8 cellular contexts compared by ENCODE assay signal in the genomic region with DNA sequence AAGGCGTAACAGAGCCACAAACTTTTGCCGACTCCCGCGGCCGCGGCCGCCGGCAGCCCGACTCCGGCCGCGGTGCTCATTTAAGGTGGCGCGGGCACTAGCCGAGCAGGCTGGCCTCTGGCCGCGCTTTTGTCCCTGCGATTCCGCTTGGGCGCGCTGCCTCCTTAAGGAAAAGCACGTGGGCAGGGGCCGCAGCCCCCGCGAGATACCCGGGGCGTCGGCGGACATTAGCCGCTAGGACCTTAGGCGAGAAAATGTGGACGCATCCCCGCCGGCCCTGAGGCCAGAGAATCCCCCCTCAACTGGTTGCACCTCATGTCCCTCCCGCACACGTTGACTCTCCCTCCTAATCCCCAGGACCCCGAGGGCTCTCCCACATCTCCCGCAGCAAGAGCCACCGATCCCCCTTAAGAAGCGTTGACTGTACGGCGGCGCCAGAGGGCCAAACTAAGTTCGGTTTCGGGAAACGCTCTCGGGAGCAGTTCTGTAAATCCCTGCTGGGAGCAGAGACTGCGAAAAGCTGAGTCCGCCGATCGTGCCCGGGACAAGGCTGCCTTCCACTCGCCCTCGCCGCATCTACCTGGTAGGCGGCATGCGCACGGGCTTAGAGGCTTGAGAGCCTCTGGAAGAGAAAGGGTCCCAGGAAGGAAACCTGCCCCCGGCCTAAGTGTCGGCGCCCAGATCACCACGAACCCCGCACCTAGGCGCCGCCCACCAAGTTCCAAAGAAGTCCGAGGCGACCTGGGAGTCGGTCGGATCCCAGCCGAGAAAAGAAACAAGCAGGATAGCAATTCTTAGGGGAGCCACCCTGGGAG. TPM values are rescaled to one million over a fixed set of nuclear protein-coding genes. Genes with fewer than 3 reads are reported as not detected.
A peak's percentile ranks its signal among the peaks of the same experiment; 100 is the strongest.
DNase-seq lines count a peak whose midpoint lies in the region; ATAC-seq and TF ChIP-seq lines count a peak whose summit lies in the region.

No MANE protein-coding gene starts in this region.

- intact Hi-C loops in cardiac septum (cut with DNase I) = no loop called here
- intact Hi-C loops in uterus (cut with DNase I; ENCODE audit: low total_unique reads) = no loop called here

- H3K4me3 ChIP-seq in uterus = peak overlapping the region; percentile 62 to 88

- H3K27ac ChIP-seq in uterus = peak overlapping the region; percentile 70 to 72

- peak overlapping the region; percentile 90 for H3K4me3 Mint-ChIP-seq in osteocyte (ENCODE audit: unreplicated experiment)

- no peaks in the 10 kb centered on the region for H3K9me3 ChIP-seq in uterus

- TF ChIP-seq POLR2A in uterus (IDR thresholded peaks at IDR 0.05) = peak in 1 of 2 donors; percentile 9

- H3K4me1 Mint-ChIP-seq in osteocyte (ENCODE audit: unreplicated experiment) = peaks cover 40% of the 10 kb centered on the region

- no peaks in the 10 kb centered on the region for H3K36me3 Mint-ChIP-seq in osteocyte (ENCODE audit: unreplicated experiment)

- H3K36me3 ChIP-seq in uterus = no peaks in the 10 kb centered on the region

- H3K27ac Mint-ChIP-seq in osteocyte (ENCODE audit: unreplicated experiment) = peak overlapping the region; percentile 78

- DNase-seq in DMS 273 treated with DMSO at 0.1 percent for 48 hours (lab: John Stamatoyannopoulos, UW) = peak; percentile 80
- peak; percentile 83 for DNase-seq in MV-4-11 (lab: John Stamatoyannopoulos, UW)
- DNase-seq in amygdala (lab: John Stamatoyannopoulos, UW) = peak; percentile 63 to 95 (median 86)
- peak; percentile 95 for DNase-seq in cardiac septum (ENCODE audit: low spot score)
- peak; percentile 95 for DNase-seq in osteocyte (ENCODE audit: extremely low spot score, unreplicated experiment)
- peak; percentile 92 for DNase-seq in uterus

- H3K9me3 Mint-ChIP-seq in osteocyte (ENCODE audit: unreplicated experiment) = no peaks in the 10 kb centered on the region

- H3K4me1 ChIP-seq in uterus = peaks cover 0 to 27% of the 10 kb centered on the region in 2 donors

- H3K27me3 ChIP-seq in uterus = peaks cover 39 to 58% of the 10 kb centered on the region in 2 donors

- TF ChIP-seq CTCF in osteocyte (IDR thresholded peaks at IDR 0.05) = peak; percentile 4
- TF ChIP-seq CTCF in uterus (IDR thresholded peaks at IDR 0.05) = no peak

- peaks cover 37% of the 10 kb centered on the region for H3K27me3 Mint-ChIP-seq in osteocyte (ENCODE audit: unreplicated experiment)

- ATAC-seq in GM21825 (IDR thresholded peaks at IDR 0.05; ENCODE audit: unreplicated experiment) (peak; percentile 37), SK-N-SH treated with all-trans-retinoic acid at 6 μM for 48 hours (peak; percentile 74)

TF ChIP-seq in SK-N-SH treated with all-trans-retinoic acid at 6 μM for 48 hours, 23 proteins besides CTCF, POLR2A, EP300 and RAD21:
- TF ChIP-seq POU6F1 (CRISPR knock-in tag; IDR thresholded peaks at IDR 0.05; ENCODE audit: borderline replicate concordance, low read depth) (no peak), RARB (CRISPR knock-in tag; IDR thresholded peaks at IDR 0.05) (no peak), ARNTL (CRISPR knock-in tag; IDR thresholded peaks at IDR 0.05; ENCODE audit: borderline replicate concordance, low read depth) (no peak), ZFP30 (CRISPR knock-in tag; IDR thresholded peaks at IDR 0.05) (no peak), ESRRG (CRISPR knock-in tag; IDR thresholded peaks at IDR 0.05) (no peak), ZFP3 (CRISPR knock-in tag; IDR thresholded peaks at IDR 0.05) (no peak), SNAI2 (CRISPR knock-in tag; IDR thresholded peaks at IDR 0.05) (no peak), ZC3H10 (CRISPR knock-in tag; IDR thresholded peaks at IDR 0.05) (no peak), OSR1 (CRISPR knock-in tag; IDR thresholded peaks at IDR 0.05) (no peak), ZNF70 (CRISPR knock-in tag; IDR thresholded peaks at IDR 0.05) (no peak), BACH2 (CRISPR knock-in tag; IDR thresholded peaks at IDR 0.05; ENCODE audit: borderline replicate concordance) (no peak), ZNF8 (CRISPR knock-in tag; IDR thresholded peaks at IDR 0.05) (no peak), PPARA (CRISPR knock-in tag; IDR thresholded peaks at IDR 0.05; ENCODE audit: borderline replicate concordance) (no peak), ISL1 (CRISPR knock-in tag; IDR thresholded peaks at IDR 0.05) (no peak), TCF4 (CRISPR knock-in tag; IDR thresholded peaks at IDR 0.05; ENCODE audit: borderline replicate concordance) (no peak)
- TF ChIP-seq, protein P1, sequence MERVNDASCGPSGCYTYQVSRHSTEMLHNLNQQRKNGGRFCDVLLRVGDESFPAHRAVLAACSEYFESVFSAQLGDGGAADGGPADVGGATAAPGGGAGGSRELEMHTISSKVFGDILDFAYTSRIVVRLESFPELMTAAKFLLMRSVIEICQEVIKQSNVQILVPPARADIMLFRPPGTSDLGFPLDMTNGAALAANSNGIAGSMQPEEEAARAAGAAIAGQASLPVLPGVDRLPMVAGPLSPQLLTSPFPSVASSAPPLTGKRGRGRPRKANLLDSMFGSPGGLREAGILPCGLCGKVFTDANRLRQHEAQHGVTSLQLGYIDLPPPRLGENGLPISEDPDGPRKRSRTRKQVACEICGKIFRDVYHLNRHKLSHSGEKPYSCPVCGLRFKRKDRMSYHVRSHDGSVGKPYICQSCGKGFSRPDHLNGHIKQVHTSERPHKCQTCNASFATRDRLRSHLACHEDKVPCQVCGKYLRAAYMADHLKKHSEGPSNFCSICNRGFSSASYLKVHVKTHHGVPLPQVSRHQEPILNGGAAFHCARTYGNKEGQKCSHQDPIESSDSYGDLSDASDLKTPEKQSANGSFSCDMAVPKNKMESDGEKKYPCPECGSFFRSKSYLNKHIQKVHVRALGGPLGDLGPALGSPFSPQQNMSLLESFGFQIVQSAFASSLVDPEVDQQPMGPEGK (CRISPR knock-in tag; IDR thresholded peaks at IDR 0.05; ENCODE audit: borderline replicate concordance) = no peak

RNA-seq across cellular contexts. Expression of gene SATB2, which starts 1.8 kb away (rescaled TPM):
- total RNA-seq in cardiac septum = 1.5 TPM
- 11.6 and 12.8 TPM in 2 replicates for total RNA-seq in osteocyte
- total RNA-seq in uterus = 1 to 10 TPM; 1.0 to 8.8 (median 5.0) TPM

Comparison
In these comparisons a context has a peak if more than half of its experiments do, and no peak if none do; other contexts are left out.
1. Peak in every context shown above with its lines: DNase-seq, ATAC-seq, H3K4me3 ChIP-seq and H3K27ac ChIP-seq.